In genomic region chr1:68723791-68724190, GRCh38 we compare ENCODE assay signal across 16 cellular contexts.
DNase-seq lines count a peak whose midpoint lies in the region; ATAC-seq and TF ChIP-seq lines count a peak whose summit lies in the region.
"Had no signal": no experiment of that assay in that cellular context is flagged by ENCODE, and none has a peak within 500 bp of the region (broad histone marks: within the 10 kb centered on the region; RNA-seq: fewer than 3 reads in every experiment).

No MANE protein-coding gene starts in this region.

- TF ChIP-seq CTCF in mammary epithelial cell (conservative IDR thresholded peaks at IDR 0.05 in 1 of 2, IDR thresholded peaks at IDR 0.05 in 1 of 2; ENCODE audit: extremely low read depth in 1 of 2, insufficient read depth in 1 of 2, low read depth in 1 of 2, low read length in 2 of 2) (no peak), coronary artery (IDR thresholded peaks at IDR 0.05) (no peak)

- H3K4me1 ChIP-seq in mammary epithelial cell (ENCODE audit: insufficient read depth, low read length) (no peaks in the 10 kb centered on the region), aorta (ENCODE audit: control insufficient read depth in 1 of 2, insufficient read depth in 2 of 2, low read length in 2 of 2) (no peaks in the 10 kb centered on the region)
- H3K4me1 ChIP-seq: BLaER1 treated with 17β-estradiol and CSF1 and Interleukin-3, amounts not matched to agents 10 nM and 100 nM; HAP-1 had no signal

- no TSS peak for BruUV-seq in mammary epithelial cell (replicated peaks; lab: Mats Ljungman, UMichigan)

- no peaks in the 10 kb centered on the region for H4K20me1 ChIP-seq in mammary epithelial cell (ENCODE audit: insufficient read depth, low read length)
- H4K20me1 ChIP-seq: BLaER1 treated with 17β-estradiol and CSF1 and Interleukin-3, amounts not matched to agents 10 nM and 100 nM had no signal

- no peak overlapping the region for H3K4me3 ChIP-seq in mammary epithelial cell (replicated peaks in 1 of 3; ENCODE audit: insufficient read depth in 1 of 3, low read depth in 2 of 3, low read length in 3 of 3)
- no peak overlapping the region for H3K4me3 ChIP-seq in aorta (ENCODE audit: low read length in 2 of 2)
- no peak overlapping the region for H3K4me3 ChIP-seq in coronary artery
- H3K4me3 ChIP-seq: BLaER1 treated with 17β-estradiol and CSF1 and Interleukin-3, amounts not matched to agents 10 nM and 100 nM; GM12878; HAP-1 had no signal

- no peak overlapping the region for H3K4me2 ChIP-seq in mammary epithelial cell (ENCODE audit: insufficient read depth, low read depth, low read length)
- H3K4me2 ChIP-seq: BLaER1 treated with 17β-estradiol and CSF1 and Interleukin-3, amounts not matched to agents 10 nM and 100 nM had no signal

- H3K27me3 ChIP-seq in mammary epithelial cell (ENCODE audit: insufficient read depth, low read length) (no peaks in the 10 kb centered on the region), aorta (ENCODE audit: control insufficient read depth in 1 of 2, insufficient read depth in 2 of 2, low read length in 1 of 2) (no peaks in the 10 kb centered on the region)
- H3K27me3 ChIP-seq: BLaER1 treated with 17β-estradiol and CSF1 and Interleukin-3, amounts not matched to agents 10 nM and 100 nM had no signal

- in situ Hi-C loops in mammary epithelial cell (cut with MboI; ENCODE audit: low sequenced_read_pairs in 2 of 2) = no loop called here

- CTCF ChIA-PET in mammary epithelial cell (lab: Charles Lee; ENCODE audit: low non-redundant PET) = no interaction called here

- intact Hi-C loops in Right ventricle myocardium superior (cut with DNase I) (no loop called here), cardiac septum (cut with DNase I) (loop anchor here (5.0 kb wide), 1 partner anchor 101 kb away; no protein-coding TSS in a partner anchor), mammary epithelial cell (cut with micrococcal nuclease) (no loop called here), aorta (cut with DNase I) (no loop called here)

- ATAC-seq in Right ventricle myocardium superior (ENCODE audit: poor library complexity) (peak; percentile 36), aorta (ENCODE audit: low FRiP score) (no peak)
- ATAC-seq: CD8-positive, alpha-beta T cell; GM12878 had no signal

- H3K27ac ChIP-seq in mammary epithelial cell (ENCODE audit: insufficient read depth, low read depth, low read length) = no peak overlapping the region
- H3K27ac ChIP-seq in epithelial cell of prostate = no peak overlapping the region
- H3K27ac ChIP-seq in aorta (ENCODE audit: low read depth in 1 of 2, low read length in 2 of 2) = no peak overlapping the region
- H3K27ac ChIP-seq in coronary artery = no peak overlapping the region
- H3K27ac ChIP-seq: BLaER1 treated with 17β-estradiol and CSF1 and Interleukin-3, amounts not matched to agents 10 nM and 100 nM had no signal

- dilution Hi-C loops in mammary epithelial cell (cut with HindIII; ENCODE audit: low sequenced_read_pairs) = no loop called here

- WGBS in mammary epithelial cell (ENCODE audit: low coverage, missing lambda C conversion rate) = 92% methylated on average over 1 of the region's 1 CpG
- WGBS in aorta, 2 donors = 96 to 100% methylated on average over 1 of the region's 1 CpG

- H2AFZ ChIP-seq in mammary epithelial cell (ENCODE audit: low read depth, low read length) = no peak overlapping the region

- H3K79me2 ChIP-seq in mammary epithelial cell (ENCODE audit: insufficient read depth, low read length) = no peaks in the 10 kb centered on the region

- H3K9me3 ChIP-seq in mammary epithelial cell (replicated peaks; ENCODE audit: insufficient read depth, low read length) (no peaks in the 10 kb centered on the region), aorta (ENCODE audit: control insufficient read depth, low read length) (no peaks in the 10 kb centered on the region)
- H3K9me3 ChIP-seq: BLaER1 treated with 17β-estradiol and CSF1 and Interleukin-3, amounts not matched to agents 10 nM and 100 nM; HAP-1 had no signal

- H3K36me3 ChIP-seq in mammary epithelial cell (ENCODE audit: insufficient read depth, low read length) (no peaks in the 10 kb centered on the region), aorta (ENCODE audit: control insufficient read depth in 1 of 2, insufficient read depth in 2 of 2, low read length in 1 of 2) (no peaks in the 10 kb centered on the region)
- H3K36me3 ChIP-seq: BLaER1 treated with 17β-estradiol and CSF1 and Interleukin-3, amounts not matched to agents 10 nM and 100 nM; HAP-1 had no signal

- no peak for DNase-seq in Right ventricle myocardium superior
- no peak for DNase-seq in cardiac septum (ENCODE audit: low spot score)
- DNase-seq in mammary epithelial cell = peak; percentile 38
- DNase-seq in epithelial cell of prostate (ENCODE audit: low read depth, low spot score) = peak; percentile 3
- DNase-seq in renal cortical epithelial cell (ENCODE audit: low read depth) = peak; percentile 44
- no peak for DNase-seq in aorta
- no peak for DNase-seq in coronary artery (ENCODE audit: low spot score)
- DNase-seq: CD8-positive, alpha-beta T cell; DMS 273 treated with DMSO at 0.1 percent for 48 hours; DMS53; DND-41; EL; GOT3 had no signal

- no peak overlapping the region for H3K9ac ChIP-seq in mammary epithelial cell (ENCODE audit: insufficient read depth, low read length)
- H3K9ac ChIP-seq: BLaER1 treated with 17β-estradiol and CSF1 and Interleukin-3, amounts not matched to agents 10 nM and 100 nM had no signal

Comparison
In these comparisons a context has a peak if more than half of its experiments do, and no peak if none do; other contexts are left out.
1. DNase-seq: peak in mammary epithelial cell (single experiment), epithelial cell of prostate (single experiment) and renal cortical epithelial cell (single experiment); none in Right ventricle myocardium superior (single experiment), cardiac septum (single experiment), aorta (0 of 2) and coronary artery (single experiment).